16 cellular contexts compared by ENCODE assay signal in genomic region chr4:126957555-126958440, GRCh38.
A peak's percentile ranks its signal among the peaks of the same experiment; 100 is the strongest.
DNase-seq lines count a peak whose midpoint lies in the region; ATAC-seq and TF ChIP-seq lines count a peak whose summit lies in the region.
"Had no signal": no experiment of that assay in that cellular context is flagged by ENCODE, and none has a peak within 500 bp of the region (broad histone marks: within the 10 kb centered on the region; RNA-seq: fewer than 3 reads in every experiment).

No MANE protein-coding gene starts in this region.

- H3K36me3 ChIP-seq in cardiac muscle cell (no peaks in the 10 kb centered on the region), psoas muscle (ENCODE audit: insufficient read depth in 1 of 2, low read depth in 1 of 2) (no peaks in the 10 kb centered on the region)
- H3K36me3 ChIP-seq: neutrophil had no signal

- WGBS in psoas muscle, 3 donors: 64 to 76% (median 65%) methylated on average over 4 of the region's 4 CpGs

- DNase-seq in cardiac muscle cell (ENCODE audit: low read depth in 1 of 2, low spot score in 1 of 2) (peak in 1 of 2 donors; percentile 58), left ventricle myocardium superior (no peak), fibroblast of pulmonary artery (ENCODE audit: low read depth) (peak; percentile 48), SHP77 treated with DMSO at 0.1 percent for 48 hours (lab: John Stamatoyannopoulos, UW) (no peak), psoas muscle (no peak)
- DNase-seq in activated CD4-positive, alpha-beta T cell treated with anti-CD3 and anti-CD28 coated beads for 4 hours: no peak
- DNase-seq in central memory CD4-positive, alpha-beta T cell: no peak
- DNase-seq: activated naive CD4-positive, alpha-beta T cell treated with Interleukin-2 at 50 U/mL for 16 hours; Calu3; NCI-H1105 treated with DMSO at 0.1 percent for 48 hours; NCI-H345; stimulated activated naive CD4-positive, alpha-beta T cell had no signal

- no peak for ATAC-seq in left ventricle myocardium superior
- ATAC-seq in SK-N-SH treated with all-trans-retinoic acid at 6 μM for 48 hours: peak; percentile 59
- no peak for ATAC-seq in psoas muscle
- ATAC-seq: WTC11 had no signal

- no peaks in the 10 kb centered on the region for H3K27me3 ChIP-seq in cardiac muscle cell
- H3K27me3 ChIP-seq in psoas muscle (ENCODE audit: insufficient read depth in 3 of 3, low read length in 2 of 3): no peaks in the 10 kb centered on the region
- H3K27me3 ChIP-seq: neutrophil had no signal

- H3K9me3 ChIP-seq in cardiac muscle cell (ENCODE audit: low read depth): no peaks in the 10 kb centered on the region
- no peaks in the 10 kb centered on the region for H3K9me3 ChIP-seq in psoas muscle
- H3K9me3 ChIP-seq: neutrophil had no signal

- intact Hi-C loops in left ventricle myocardium superior (cut with micrococcal nuclease): no loop called here
- intact Hi-C loops in psoas muscle (cut with DNase I): no loop called here

- H3K27ac ChIP-seq in cardiac muscle cell (no peak overlapping the region), psoas muscle (no peak overlapping the region)
- H3K27ac ChIP-seq: epithelial cell of prostate, neutrophil had no signal

- H3K4me3 ChIP-seq in cardiac muscle cell: no peak overlapping the region
- no peak overlapping the region for H3K4me3 ChIP-seq in fibroblast of pulmonary artery (replicated peaks; ENCODE audit: low read depth, low read length)
- no peak overlapping the region for H3K4me3 ChIP-seq in psoas muscle

- H3K4me1 ChIP-seq in cardiac muscle cell (ENCODE audit: low read depth) (peaks cover 17% of the 10 kb centered on the region), psoas muscle (no peaks in the 10 kb centered on the region)

- TF ChIP-seq CTCF in cardiac muscle cell (IDR thresholded peaks at IDR 0.05; ENCODE audit: low read depth, low read length): peak; percentile 33
- TF ChIP-seq CTCF in fibroblast of pulmonary artery (IDR thresholded peaks at IDR 0.05; ENCODE audit: low read length, missing control alignments): peak; percentile 15
- TF ChIP-seq CTCF in psoas muscle (IDR thresholded peaks at IDR 0.05): no peak

TF ChIP-seq in SK-N-SH treated with all-trans-retinoic acid at 6 μM for 48 hours, 23 proteins besides CTCF, POLR2A, EP300 and RAD21:
- TF ChIP-seq, protein P1, sequence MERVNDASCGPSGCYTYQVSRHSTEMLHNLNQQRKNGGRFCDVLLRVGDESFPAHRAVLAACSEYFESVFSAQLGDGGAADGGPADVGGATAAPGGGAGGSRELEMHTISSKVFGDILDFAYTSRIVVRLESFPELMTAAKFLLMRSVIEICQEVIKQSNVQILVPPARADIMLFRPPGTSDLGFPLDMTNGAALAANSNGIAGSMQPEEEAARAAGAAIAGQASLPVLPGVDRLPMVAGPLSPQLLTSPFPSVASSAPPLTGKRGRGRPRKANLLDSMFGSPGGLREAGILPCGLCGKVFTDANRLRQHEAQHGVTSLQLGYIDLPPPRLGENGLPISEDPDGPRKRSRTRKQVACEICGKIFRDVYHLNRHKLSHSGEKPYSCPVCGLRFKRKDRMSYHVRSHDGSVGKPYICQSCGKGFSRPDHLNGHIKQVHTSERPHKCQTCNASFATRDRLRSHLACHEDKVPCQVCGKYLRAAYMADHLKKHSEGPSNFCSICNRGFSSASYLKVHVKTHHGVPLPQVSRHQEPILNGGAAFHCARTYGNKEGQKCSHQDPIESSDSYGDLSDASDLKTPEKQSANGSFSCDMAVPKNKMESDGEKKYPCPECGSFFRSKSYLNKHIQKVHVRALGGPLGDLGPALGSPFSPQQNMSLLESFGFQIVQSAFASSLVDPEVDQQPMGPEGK (CRISPR knock-in tag; IDR thresholded peaks at IDR 0.05; ENCODE audit: borderline replicate concordance): no peak
- TF ChIP-seq TCF4 (CRISPR knock-in tag; IDR thresholded peaks at IDR 0.05; ENCODE audit: borderline replicate concordance) (no peak), ESRRG (CRISPR knock-in tag; IDR thresholded peaks at IDR 0.05) (no peak), ZFP30 (CRISPR knock-in tag; IDR thresholded peaks at IDR 0.05) (no peak)
